Comparison of ENCODE assay signal across 8 cellular contexts in the genomic region with DNA sequence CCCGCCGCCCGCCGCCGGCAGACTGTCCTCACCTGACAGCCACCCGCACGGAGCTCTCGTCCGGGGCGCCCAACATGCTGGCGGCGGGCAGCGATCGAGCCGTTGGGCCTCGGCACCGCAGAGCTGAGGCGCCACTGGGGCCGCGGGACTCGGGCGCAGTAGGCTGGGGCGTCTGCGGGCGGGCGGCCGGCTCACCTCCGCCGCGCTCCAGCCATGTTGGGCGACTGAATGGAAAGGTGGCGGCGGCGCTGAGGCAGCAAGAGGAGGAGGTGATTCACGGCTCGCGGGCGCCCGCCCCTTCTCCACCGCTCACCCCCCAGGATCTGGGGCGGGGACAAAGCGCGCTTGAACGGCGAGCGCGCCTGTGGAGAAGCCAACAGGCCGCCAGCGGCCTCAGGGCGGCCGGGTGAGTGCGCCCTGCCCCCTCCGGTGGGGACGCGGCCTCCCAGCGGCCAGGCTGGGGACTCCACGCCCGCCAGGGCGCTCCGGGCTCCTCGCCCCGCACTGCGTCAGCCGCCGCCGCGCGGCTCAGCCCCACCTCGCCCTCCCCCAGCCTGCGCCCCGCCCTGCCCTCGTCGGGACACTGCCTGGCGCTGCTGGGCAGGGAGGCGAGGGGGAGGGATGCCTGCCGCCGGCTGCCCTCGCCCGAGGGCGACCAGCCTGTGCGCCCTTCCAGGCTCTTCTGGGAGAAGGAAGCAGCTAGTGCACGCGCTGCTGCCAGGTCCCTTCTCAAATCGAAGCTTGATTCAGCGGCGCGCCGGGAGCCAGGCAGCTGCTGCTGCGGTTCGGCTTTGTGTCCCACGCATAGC. TPM values are rescaled to one million over a fixed set of nuclear protein-coding genes. Genes with fewer than 3 reads are reported as not detected.
A peak's percentile ranks its signal among the peaks of the same experiment; 100 is the strongest.
DNase-seq lines count a peak whose midpoint lies in the region; ATAC-seq and TF ChIP-seq lines count a peak whose summit lies in the region.

A gene with protein sequence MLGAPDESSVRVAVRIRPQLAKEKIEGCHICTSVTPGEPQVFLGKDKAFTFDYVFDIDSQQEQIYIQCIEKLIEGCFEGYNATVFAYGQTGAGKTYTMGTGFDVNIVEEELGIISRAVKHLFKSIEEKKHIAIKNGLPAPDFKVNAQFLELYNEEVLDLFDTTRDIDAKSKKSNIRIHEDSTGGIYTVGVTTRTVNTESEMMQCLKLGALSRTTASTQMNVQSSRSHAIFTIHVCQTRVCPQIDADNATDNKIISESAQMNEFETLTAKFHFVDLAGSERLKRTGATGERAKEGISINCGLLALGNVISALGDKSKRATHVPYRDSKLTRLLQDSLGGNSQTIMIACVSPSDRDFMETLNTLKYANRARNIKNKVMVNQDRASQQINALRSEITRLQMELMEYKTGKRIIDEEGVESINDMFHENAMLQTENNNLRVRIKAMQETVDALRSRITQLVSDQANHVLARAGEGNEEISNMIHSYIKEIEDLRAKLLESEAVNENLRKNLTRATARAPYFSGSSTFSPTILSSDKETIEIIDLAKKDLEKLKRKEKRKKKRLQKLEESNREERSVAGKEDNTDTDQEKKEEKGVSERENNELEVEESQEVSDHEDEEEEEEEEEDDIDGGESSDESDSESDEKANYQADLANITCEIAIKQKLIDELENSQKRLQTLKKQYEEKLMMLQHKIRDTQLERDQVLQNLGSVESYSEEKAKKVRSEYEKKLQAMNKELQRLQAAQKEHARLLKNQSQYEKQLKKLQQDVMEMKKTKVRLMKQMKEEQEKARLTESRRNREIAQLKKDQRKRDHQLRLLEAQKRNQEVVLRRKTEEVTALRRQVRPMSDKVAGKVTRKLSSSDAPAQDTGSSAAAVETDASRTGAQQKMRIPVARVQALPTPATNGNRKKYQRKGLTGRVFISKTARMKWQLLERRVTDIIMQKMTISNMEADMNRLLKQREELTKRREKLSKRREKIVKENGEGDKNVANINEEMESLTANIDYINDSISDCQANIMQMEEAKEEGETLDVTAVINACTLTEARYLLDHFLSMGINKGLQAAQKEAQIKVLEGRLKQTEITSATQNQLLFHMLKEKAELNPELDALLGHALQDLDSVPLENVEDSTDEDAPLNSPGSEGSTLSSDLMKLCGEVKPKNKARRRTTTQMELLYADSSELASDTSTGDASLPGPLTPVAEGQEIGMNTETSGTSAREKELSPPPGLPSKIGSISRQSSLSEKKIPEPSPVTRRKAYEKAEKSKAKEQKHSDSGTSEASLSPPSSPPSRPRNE (N-terminal part only) (minus strand): TSS at position 226 of the 809 bp plus-strand sequence. CDS start 150 bp downstream, at position 76.

- no peaks in the 10 kb centered on the region for H3K36me3 ChIP-seq in left ventricle myocardium inferior
- H3K36me3 ChIP-seq in prostate gland: no peaks in the 10 kb centered on the region

- H3K27ac ChIP-seq in left ventricle myocardium inferior (replicated peaks) (peak within 1 kb of the TSS; percentile 88), prostate gland (peak within 1 kb of the TSS; percentile 85 to 90)

- under 1% methylated on average over 68 of the region's 91 CpGs for WGBS in prostate gland

- intact Hi-C loops in left ventricle myocardium inferior (cut with micrococcal nuclease) (no loop called here), prostate gland (cut with DNase I) (no loop called here)

- H3K27me3 ChIP-seq in left ventricle myocardium inferior (ENCODE audit: low read depth): no peaks in the 10 kb centered on the region
- H3K27me3 ChIP-seq in prostate gland (replicated peaks; ENCODE audit: insufficient read depth): no peaks in the 10 kb centered on the region

- H3K9me3 ChIP-seq in left ventricle myocardium inferior (replicated peaks) (no peaks in the 10 kb centered on the region), prostate gland (no peaks in the 10 kb centered on the region)

- H3K4me3 ChIP-seq in left ventricle myocardium inferior (peak within 1 kb of the TSS; percentile 84), prostate gland (peak within 1 kb of the TSS; percentile 84 to 86)

- TF ChIP-seq POLR2A in prostate gland (IDR thresholded peaks at IDR 0.05): peak; percentile 79

- DNase-seq in NCI-H1105 treated with DMSO at 0.1 percent for 48 hours (lab: John Stamatoyannopoulos, UW) (peak; percentile 91), T follicular helper cell (ENCODE audit: low read depth) (peak; percentile 80), amniotic stem cell (lab: John Stamatoyannopoulos, UW) (peak; percentile 64), left ventricle myocardium inferior (peak; percentile 87), prostate gland (ENCODE audit: low spot score) (peak; percentile 92), ureter (ENCODE audit: low spot score) (peak; percentile 90)

- TF ChIP-seq CTCF in GM12873 (IDR thresholded peaks at IDR 0.05; ENCODE audit: insufficient read depth, low read depth, low read length, missing control alignments): peak; percentile 69
- TF ChIP-seq CTCF in left ventricle myocardium inferior (IDR thresholded peaks at IDR 0.05; ENCODE audit: borderline replicate concordance): peak; percentile 84
- TF ChIP-seq CTCF in prostate gland (IDR thresholded peaks at IDR 0.05): peak; percentile 37 to 84 (median 68)

- peak; percentile 92 for ATAC-seq in HG02610 (IDR thresholded peaks at IDR 0.05; ENCODE audit: unreplicated experiment)

- peaks cover 35% of the 10 kb centered on the region for H3K4me1 ChIP-seq in left ventricle myocardium inferior
- no peaks in the 10 kb centered on the region for H3K4me1 ChIP-seq in prostate gland (replicated peaks)

RNA-seq across cellular contexts. Expression of the gene that starts here (rescaled TPM):
- total RNA-seq in left ventricle myocardium inferior: 49.8 TPM
- total RNA-seq in prostate gland: 10 to 100 TPM; 36.2 to 57.9 TPM
- total RNA-seq in ureter: 27.7 TPM

Comparison
In these comparisons a context has a peak if more than half of its experiments do, and no peak if none do; other contexts are left out.
1. Peak in every context shown above with its lines: DNase-seq, ATAC-seq, H3K4me3 ChIP-seq and H3K27ac ChIP-seq.